In genomic region chr17:19738757-19739156, GRCh38 we compare ENCODE assay signal across 6 cellular contexts. TPM values are rescaled to one million over a fixed set of nuclear protein-coding genes. Genes with fewer than 3 reads are reported as not detected.
"Had no signal": no experiment of that assay in that cellular context is flagged by ENCODE, and none has a peak within 500 bp of the region (broad histone marks: within the 10 kb centered on the region; RNA-seq: fewer than 3 reads in every experiment).

No MANE protein-coding gene starts in this region.

- H3K27ac ChIP-seq: GM23248 had no signal

- DNase-seq: GM23248, GOT3, H9, HCEC 1CT had no signal

- H3K4me3 ChIP-seq: GM23248 had no signal

- H2AFZ ChIP-seq: GM23248 had no signal

- H3K9ac ChIP-seq: GM23248 had no signal

- FAIRE-seq: H54 had no signal

RNA-seq across cellular contexts. Expression of gene ALDH3A1, which starts 9.3 kb away (rescaled TPM):
- polyA plus RNA-seq: IgD-negative memory B cell had no signal

RNA-seq across cellular contexts. Expression of gene SLC47A2, which starts 22.4 kb away (rescaled TPM):
- total RNA-seq: GM23248, H9 had no signal
- polyA plus RNA-seq: GM23248 had no signal
